Comparison of ENCODE assay signal across 1 cellular context in the genomic region with DNA sequence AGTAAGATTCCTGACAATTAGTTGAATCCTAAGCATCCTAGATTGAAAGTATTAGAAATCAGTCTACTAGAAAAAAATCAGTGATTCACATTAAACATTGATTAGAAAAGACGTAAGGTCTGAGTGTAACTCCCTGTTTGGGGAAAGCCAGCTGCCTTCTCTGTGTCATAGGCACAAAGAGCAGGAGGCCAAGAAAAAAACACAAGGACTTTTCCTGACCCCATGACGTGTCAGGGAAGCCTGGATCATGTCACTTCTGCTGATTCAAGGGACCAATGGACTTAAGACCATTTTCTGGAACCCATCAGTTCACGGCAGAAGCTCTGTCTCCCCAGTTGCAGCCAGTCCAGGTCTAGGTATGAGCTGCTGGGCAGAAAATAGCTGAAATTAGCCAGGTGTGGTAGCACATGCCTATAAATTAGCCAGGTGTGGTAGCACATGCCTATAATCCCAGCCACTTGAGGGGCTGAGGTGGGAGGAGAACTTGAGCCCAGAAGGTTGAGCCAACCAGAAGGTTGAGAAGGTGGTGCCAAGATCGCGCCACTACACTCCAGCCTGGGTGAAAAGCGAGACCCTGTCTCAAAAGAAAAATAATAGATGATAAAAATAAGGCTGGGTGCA.
TF ChIP-seq lines count a peak whose summit lies in the region.

No MANE protein-coding gene starts in this region.

TF ChIP-seq in liver, 16 proteins besides CTCF, POLR2A, EP300 and RAD21:
- peak in 1 of 2 donors; percentile 83 for TF ChIP-seq JUND (IDR thresholded peaks at IDR 0.05)
- TF ChIP-seq HNF4G (IDR thresholded peaks at IDR 0.05) = no peak
- TF ChIP-seq SP1 (IDR thresholded peaks at IDR 0.05) = peak; percentile 76
- TF ChIP-seq, protein P1, sequence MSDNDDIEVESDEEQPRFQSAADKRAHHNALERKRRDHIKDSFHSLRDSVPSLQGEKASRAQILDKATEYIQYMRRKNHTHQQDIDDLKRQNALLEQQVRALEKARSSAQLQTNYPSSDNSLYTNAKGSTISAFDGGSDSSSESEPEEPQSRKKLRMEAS (IDR thresholded peaks at IDR 0.05) = peak; percentile 44
- TF ChIP-seq FOXA2 (IDR thresholded peaks at IDR 0.05) = no peak
- TF ChIP-seq RXRA (IDR thresholded peaks at IDR 0.05) = peak; percentile 87 to 98
- no peak for TF ChIP-seq ZBTB33 (IDR thresholded peaks at IDR 0.05)
- no peak for TF ChIP-seq GABPA (IDR thresholded peaks at IDR 0.05 in 1 of 2, conservative IDR thresholded peaks at IDR 0.05 in 1 of 2)
- peak; percentile 86 for TF ChIP-seq NR2F2 (IDR thresholded peaks at IDR 0.05)
- TF ChIP-seq TAF1 (conservative IDR thresholded peaks at IDR 0.05) = no peak
- TF ChIP-seq FOXA1 (IDR thresholded peaks at IDR 0.05) = no peak
- no peak for TF ChIP-seq YY1 (IDR thresholded peaks at IDR 0.05)
- no peak for TF ChIP-seq ATF3 (IDR thresholded peaks at IDR 0.05)
- TF ChIP-seq HNF4A (conservative IDR thresholded peaks at IDR 0.05) = peak; percentile 72 to 91
- peak in 1 of 2 donors; percentile 40 for TF ChIP-seq EGR1 (IDR thresholded peaks at IDR 0.05; ENCODE audit: low read depth in 2 of 2)
- TF ChIP-seq REST (IDR thresholded peaks at IDR 0.05) = no peak
